8 cellular contexts compared by ENCODE assay signal in the genomic region with DNA sequence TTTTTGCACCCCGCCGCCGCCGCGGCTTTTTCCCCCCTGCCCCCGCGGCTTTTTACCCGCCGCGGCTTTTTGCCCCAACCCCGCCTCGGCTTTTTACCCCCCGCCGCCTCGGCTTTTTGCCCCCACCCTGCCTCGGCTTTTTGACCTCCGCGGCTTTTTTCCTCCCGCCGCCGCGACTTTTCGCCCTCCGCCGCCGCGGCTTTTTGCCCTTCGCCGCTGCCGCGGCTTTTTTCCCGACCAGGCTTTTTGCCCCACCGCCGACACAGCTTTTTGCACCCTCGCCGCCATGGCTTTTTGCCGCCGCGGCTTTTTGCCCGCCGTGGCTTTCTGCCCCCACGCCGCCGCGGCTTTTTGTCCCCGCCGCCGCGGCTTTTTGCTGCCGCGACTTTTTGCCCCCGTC.
A peak's percentile ranks its signal among the peaks of the same experiment; 100 is the strongest.
DNase-seq lines count a peak whose midpoint lies in the region; ATAC-seq, FAIRE-seq and TF ChIP-seq lines count a peak whose summit lies in the region.

No MANE protein-coding gene starts in this region.

- no peaks in the 10 kb centered on the region for H3K9me3 Mint-ChIP-seq in activated naive CD8-positive, alpha-beta T cell (ENCODE audit: low read depth)
- H3K9me3 Mint-ChIP-seq in nephron progenitor cell = peaks cover 4% of the 10 kb centered on the region

- H3K4me3 Mint-ChIP-seq in activated naive CD8-positive, alpha-beta T cell = peak overlapping the region; percentile 70
- no peak overlapping the region for H3K4me3 Mint-ChIP-seq in nephron progenitor cell

- no peaks in the 10 kb centered on the region for H3K4me1 ChIP-seq in A549

- H3K27me3 Mint-ChIP-seq in activated naive CD8-positive, alpha-beta T cell = peaks cover 2% of the 10 kb centered on the region
- H3K27me3 Mint-ChIP-seq in nephron progenitor cell (ENCODE audit: low read depth, poor library complexity) = no peaks in the 10 kb centered on the region

- no peak for DNase-seq in A549 (ENCODE audit: low read depth in 1 of 2, low spot score in 1 of 2)
- no peak for DNase-seq in GM12865 (ENCODE audit: low read depth)
- no peak for DNase-seq in left lobe of liver (ENCODE audit: low spot score)
- DNase-seq in nephron progenitor cell = no peak
- DNase-seq in kidney tubule cell (ENCODE audit: low spot score) = no peak

- H3K4me3 ChIP-seq in A549 (peak overlapping the region; percentile 64), GM12865 (ENCODE audit: low read depth, low read length) (peak overlapping the region; percentile 41)

- peak overlapping the region in 1 of 2 experiments; percentile 68; a peak in 3 of 6 replicates for H3K27ac ChIP-seq in A549

- POLR2A ChIA-PET in A549 (lab: Yijun Ruan, JAX) = no interaction called here

- TF ChIP-seq EP300 in A549 (IDR thresholded peaks at IDR 0.05) = no peak

- H3K36me3 Mint-ChIP-seq in activated naive CD8-positive, alpha-beta T cell = no peaks in the 10 kb centered on the region
- no peaks in the 10 kb centered on the region for H3K36me3 Mint-ChIP-seq in nephron progenitor cell (ENCODE audit: low read depth)

- no peak for TF ChIP-seq POLR2A in A549 (IDR thresholded peaks at IDR 0.05; ENCODE audit: low read length)

- TF ChIP-seq RAD21 in A549 (conservative IDR thresholded peaks at IDR 0.05 in 1 of 2, IDR thresholded peaks at IDR 0.05 in 1 of 2) = no peak

- peak overlapping the region; percentile 86 for H3K4me2 ChIP-seq in A549

- FAIRE-seq in A549 (lab: Jason Lieb, UNC) = no peak

- CTCF ChIA-PET in A549 (lab: Yijun Ruan, JAX) = no interaction called here

- H3K4me1 Mint-ChIP-seq in activated naive CD8-positive, alpha-beta T cell (ENCODE audit: low read depth) = no peaks in the 10 kb centered on the region
- no peaks in the 10 kb centered on the region for H3K4me1 Mint-ChIP-seq in nephron progenitor cell

- H3K27ac Mint-ChIP-seq in activated naive CD8-positive, alpha-beta T cell = no peak overlapping the region
- no peak overlapping the region for H3K27ac Mint-ChIP-seq in nephron progenitor cell

- no peak for TF ChIP-seq CTCF in A549 (IDR thresholded peaks at IDR 0.05)
- no peak for TF ChIP-seq CTCF in GM12865 (IDR thresholded peaks at IDR 0.05; ENCODE audit: insufficient read depth, low read depth, low read length, missing control alignments)
- no peak for TF ChIP-seq CTCF in nephron progenitor cell (IDR thresholded peaks at IDR 0.05)

- no peaks in the 10 kb centered on the region; the same call in 2 of the 3 replicates for H3K9me3 ChIP-seq in A549

- 2% methylated on average over 36 of the region's 52 CpGs for WGBS in A549 (ENCODE audit: missing lambda C conversion rate)

- peak in 1 of 2 experiments; percentile 40; a peak in 1 of 6 replicates for ATAC-seq in A549
- ATAC-seq in left lobe of liver = peak; percentile 13
- no peak for ATAC-seq in GM21737 (IDR thresholded peaks at IDR 0.05; ENCODE audit: unreplicated experiment)
- no peak for ATAC-seq in GM21723 (IDR thresholded peaks at IDR 0.05; ENCODE audit: unreplicated experiment)

TF ChIP-seq in A549, 52 proteins besides CTCF, POLR2A, EP300 and RAD21:
- no peak for TF ChIP-seq ZFP36 (IDR thresholded peaks at IDR 0.05; ENCODE audit: borderline replicate concordance, partially characterized antibody)
- TF ChIP-seq CBX8 (IDR thresholded peaks at IDR 0.05) = no peak
- TF ChIP-seq RCOR1 (IDR thresholded peaks at IDR 0.05; ENCODE audit: low read depth, low read length) = no peak
- TF ChIP-seq RARB (CRISPR knock-in tag; IDR thresholded peaks at IDR 0.05) = no peak
- TF ChIP-seq NFE2L2 (conservative IDR thresholded peaks at IDR 0.05; ENCODE audit: low read length) = no peak
- TF ChIP-seq HDAC2 (IDR thresholded peaks at IDR 0.05) = no peak
- TF ChIP-seq CHD4 (IDR thresholded peaks at IDR 0.05; ENCODE audit: borderline replicate concordance) = no peak
- no peak for TF ChIP-seq MAZ (IDR thresholded peaks at IDR 0.05; ENCODE audit: borderline replicate concordance, low read depth, low read length)
- no peak for TF ChIP-seq PHF8 (IDR thresholded peaks at IDR 0.05; ENCODE audit: borderline replicate concordance, low read depth)
- TF ChIP-seq, protein P1, sequence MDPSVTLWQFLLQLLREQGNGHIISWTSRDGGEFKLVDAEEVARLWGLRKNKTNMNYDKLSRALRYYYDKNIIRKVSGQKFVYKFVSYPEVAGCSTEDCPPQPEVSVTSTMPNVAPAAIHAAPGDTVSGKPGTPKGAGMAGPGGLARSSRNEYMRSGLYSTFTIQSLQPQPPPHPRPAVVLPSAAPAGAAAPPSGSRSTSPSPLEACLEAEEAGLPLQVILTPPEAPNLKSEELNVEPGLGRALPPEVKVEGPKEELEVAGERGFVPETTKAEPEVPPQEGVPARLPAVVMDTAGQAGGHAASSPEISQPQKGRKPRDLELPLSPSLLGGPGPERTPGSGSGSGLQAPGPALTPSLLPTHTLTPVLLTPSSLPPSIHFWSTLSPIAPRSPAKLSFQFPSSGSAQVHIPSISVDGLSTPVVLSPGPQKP (IDR thresholded peaks at IDR 0.05; ENCODE audit: low read depth, low read length) = no peak
- TF ChIP-seq RNF2 (IDR thresholded peaks at IDR 0.05; ENCODE audit: borderline replicate concordance, low read depth) = no peak
